In genomic region chr2:3376821-3377220, GRCh38 we compare ENCODE assay signal across 9 cellular contexts. TPM values are rescaled to one million over a fixed set of nuclear protein-coding genes. Genes with fewer than 3 reads are reported as not detected.
DNase-seq lines count a peak whose midpoint lies in the region; FAIRE-seq and TF ChIP-seq lines count a peak whose summit lies in the region.
"Had no signal": no experiment of that assay in that cellular context is flagged by ENCODE, and none has a peak within 500 bp of the region (broad histone marks: within the 10 kb centered on the region; RNA-seq: fewer than 3 reads in every experiment).

No MANE protein-coding gene starts in this region.

- peaks cover 3 to 24% (median 4%) of the 10 kb centered on the region in 3 donors for H3K36me3 Mint-ChIP-seq in CD8-positive, alpha-beta memory T cell
- peaks cover 4% of the 10 kb centered on the region for H3K36me3 Mint-ChIP-seq in osteocyte (ENCODE audit: unreplicated experiment)

- H3K9me3 ChIP-seq in CD8-positive, alpha-beta memory T cell (ENCODE audit: low read length): no peaks in the 10 kb centered on the region
- H3K9me3 ChIP-seq in OCI-LY7 (ENCODE audit: low read length): no peaks in the 10 kb centered on the region
- no peaks in the 10 kb centered on the region for H3K9me3 ChIP-seq in endothelial cell of umbilical vein (replicated peaks; ENCODE audit: control insufficient read depth, insufficient read depth, low read length)

- H2AFZ ChIP-seq in OCI-LY7 (ENCODE audit: low read length) (no peak overlapping the region; the same call in 1 of the 2 replicates), endothelial cell of umbilical vein (ENCODE audit: low read depth, low read length) (no peak overlapping the region)

- POLR2A ChIA-PET in CD8-positive, alpha-beta memory T cell (lab: Charles Lee): interaction anchor here (2.1 kb wide), 1 partner anchor 182 kb away, joined by 11 read pairs; the partner anchor contains the start of gene RNASEH1
- POLR2A ChIA-PET in OCI-LY7 (lab: Charles Lee) (interaction anchor here (0.7 to 1.4 kb wide), 5 partner anchors 10 to 48 kb away, joined by 3 to 4 read pairs (median 3); no protein-coding TSS in a partner anchor), endothelial cell of umbilical vein (lab: Charles Lee) (interaction anchor here (0.6 kb wide), 1 partner anchor 198 kb away, joined by 3 read pairs; the partner anchor contains the start of gene RPS7)

- H3K36me3 ChIP-seq in CD8-positive, alpha-beta memory T cell (ENCODE audit: insufficient read depth, low read length): no peaks in the 10 kb centered on the region
- H3K36me3 ChIP-seq in OCI-LY7 (ENCODE audit: insufficient read depth, low read length) (peaks cover 14% of the 10 kb centered on the region), endothelial cell of umbilical vein (ENCODE audit: control insufficient read depth in 2 of 2, extremely low read depth in 1 of 2, insufficient read depth in 2 of 2, low read length in 2 of 2) (no peaks in the 10 kb centered on the region)

- peak overlapping the region; percentile 53 for H3K9ac ChIP-seq in endothelial cell of umbilical vein (replicated peaks; ENCODE audit: extremely low read depth, insufficient read depth, low read length)

- H3K27ac Mint-ChIP-seq in CD8-positive, alpha-beta memory T cell: peak overlapping the region; percentile 94 to 99 (median 98)
- peak overlapping the region; percentile 92 for H3K27ac Mint-ChIP-seq in osteocyte (ENCODE audit: unreplicated experiment)

- no peaks in the 10 kb centered on the region for H3K9me2 ChIP-seq in OCI-LY7 (ENCODE audit: insufficient read depth, low read length)

- peaks cover 35% of the 10 kb centered on the region for H3K4me1 ChIP-seq in CD8-positive, alpha-beta memory T cell (ENCODE audit: insufficient read depth, low read length)
- peaks cover 28% of the 10 kb centered on the region for H3K4me1 ChIP-seq in OCI-LY7 (ENCODE audit: insufficient read depth, low read length, poor library complexity, severe bottlenecking)
- peaks cover 26% of the 10 kb centered on the region for H3K4me1 ChIP-seq in endothelial cell of umbilical vein (ENCODE audit: control insufficient read depth, extremely low read depth, insufficient read depth, low read length)

- peaks cover 0 to 1% of the 10 kb centered on the region in 2 donors for H3K27me3 Mint-ChIP-seq in CD8-positive, alpha-beta memory T cell
- H3K27me3 Mint-ChIP-seq in osteocyte (ENCODE audit: unreplicated experiment): no peaks in the 10 kb centered on the region

- H4K20me1 ChIP-seq in OCI-LY7 (ENCODE audit: insufficient read depth, low read length): no peaks in the 10 kb centered on the region; the same call in 1 of the 2 replicates
- H4K20me1 ChIP-seq in endothelial cell of umbilical vein (replicated peaks; ENCODE audit: control insufficient read depth, extremely low read depth, insufficient read depth, low read length): no peaks in the 10 kb centered on the region

- H3K79me2 ChIP-seq in OCI-LY7 (ENCODE audit: insufficient read depth, low read depth, low read length) (peaks cover 49% of the 10 kb centered on the region), endothelial cell of umbilical vein (ENCODE audit: control insufficient read depth, insufficient read depth, low read length) (peaks cover 29% of the 10 kb centered on the region)

- CTCF ChIA-PET in CD8-positive, alpha-beta memory T cell (lab: Charles Lee): interaction anchor here (0.7 kb wide), 1 partner anchor 275 kb away, joined by 3 read pairs; no protein-coding TSS in a partner anchor
- CTCF ChIA-PET in OCI-LY7 (lab: Charles Lee; ENCODE audit: unreplicated experiment): no interaction called here
- CTCF ChIA-PET in endothelial cell of umbilical vein (lab: Charles Lee): interaction anchor here (1.3 kb wide), 1 partner anchor 14 kb away, joined by 4 read pairs; no protein-coding TSS in a partner anchor

- peaks cover 44 to 61% (median 52%) of the 10 kb centered on the region in 3 donors for H3K4me1 Mint-ChIP-seq in CD8-positive, alpha-beta memory T cell
- peaks cover 38% of the 10 kb centered on the region for H3K4me1 Mint-ChIP-seq in osteocyte (ENCODE audit: unreplicated experiment)

- FAIRE-seq in endothelial cell of umbilical vein (lab: Jason Lieb, UNC): no peak

- intact Hi-C loops in OCI-LY7 (cut with micrococcal nuclease; ENCODE audit: unreplicated experiment): loop anchor here (5.0 kb wide), 2 partner anchors 140 to 225 kb away; partner anchors contain the start of gene ADI1
- intact Hi-C loops in endothelial cell of umbilical vein (cut with micrococcal nuclease): loop anchor here (1.0 to 5.0 kb wide), 3 partner anchors 75 to 198 kb away; partner anchors contain the start of gene RPS7

- H3K4me2 ChIP-seq in OCI-LY7 (ENCODE audit: low read length): peak overlapping the region; percentile 79
- peak overlapping the region; percentile 84 for H3K4me2 ChIP-seq in endothelial cell of umbilical vein (ENCODE audit: insufficient read depth, low read length)

- dilution Hi-C loops in endothelial cell of umbilical vein (cut with MboI; ENCODE audit: extremely low pct_ligation_motif_present, low sequenced_read_pairs): no loop called here

- no peak for DNase-seq in CD8-positive, alpha-beta memory T cell
- DNase-seq in OCI-LY7 (ENCODE audit: low spot score) (no peak), endothelial cell of umbilical vein (ENCODE audit: low read depth, low spot score) (no peak), osteocyte (ENCODE audit: extremely low spot score, unreplicated experiment) (no peak), SW 1271 (lab: John Stamatoyannopoulos, UW) (no peak), 8988T (no peak), NCI-H146 treated with DMSO at 0.1 percent for 48 hours (lab: John Stamatoyannopoulos, UW; ENCODE audit: unreplicated experiment) (no peak), AG08396 (ENCODE audit: low spot score) (no peak)
- DNase-seq: activated CD8-positive, alpha-beta memory T cell treated with anti-CD3 and anti-CD28 coated beads for 24 hours had no signal

- no TSS peak for BruUV-seq in OCI-LY7 (replicated peaks; lab: Mats Ljungman, UMichigan)
- BruUV-seq in endothelial cell of umbilical vein (replicated peaks; lab: Mats Ljungman, UMichigan): no TSS peak

- H3K27ac ChIP-seq in CD8-positive, alpha-beta memory T cell (ENCODE audit: low read depth, low read length): peak overlapping the region; percentile 90
- H3K27ac ChIP-seq in OCI-LY7 (ENCODE audit: low read depth, low read length, poor library complexity, severe bottlenecking) (peak overlapping the region; percentile 69), endothelial cell of umbilical vein (ENCODE audit: insufficient read depth, low read depth, low read length) (no peak overlapping the region)

- H3K9me3 Mint-ChIP-seq in CD8-positive, alpha-beta memory T cell: peaks cover 0 to 4% (median 0%) of the 10 kb centered on the region in 5 donors
- no peaks in the 10 kb centered on the region for H3K9me3 Mint-ChIP-seq in osteocyte (ENCODE audit: unreplicated experiment)

- H3K9me1 ChIP-seq in endothelial cell of umbilical vein (replicated peaks; ENCODE audit: control insufficient read depth, extremely low read depth, insufficient read depth, low read length): no peaks in the 10 kb centered on the region

- no peaks in the 10 kb centered on the region for H3K27me3 ChIP-seq in CD8-positive, alpha-beta memory T cell (ENCODE audit: insufficient read depth, low read length, poor library complexity, severe bottlenecking)
- H3K27me3 ChIP-seq in endothelial cell of umbilical vein (ENCODE audit: control insufficient read depth in 2 of 2, insufficient read depth in 2 of 2, low read length in 2 of 2): no peaks in the 10 kb centered on the region

- TF ChIP-seq POLR2A in endothelial cell of umbilical vein (IDR thresholded peaks at IDR 0.05; ENCODE audit: low read depth, low read length): no peak

- peak overlapping the region; percentile 94 to 97 (median 97) for H3K4me3 Mint-ChIP-seq in CD8-positive, alpha-beta memory T cell
- H3K4me3 Mint-ChIP-seq in osteocyte (ENCODE audit: unreplicated experiment): peak overlapping the region; percentile 96

- H3K4me3 ChIP-seq in CD8-positive, alpha-beta memory T cell (ENCODE audit: low read length): peak overlapping the region; percentile 98
- H3K4me3 ChIP-seq in OCI-LY7 (ENCODE audit: low read depth, low read length, poor library complexity, severe bottlenecking): peak overlapping the region; percentile 96
- H3K4me3 ChIP-seq in endothelial cell of umbilical vein (replicated peaks in 1 of 3; ENCODE audit: insufficient read depth in 1 of 3, low read depth in 1 of 3, low read length in 3 of 3): peak overlapping the region; percentile 60 to 99 (median 78)

- no peak for TF ChIP-seq CTCF in OCI-LY7 (conservative IDR thresholded peaks at IDR 0.05; ENCODE audit: low read length)
- no peak for TF ChIP-seq CTCF in endothelial cell of umbilical vein (IDR thresholded peaks at IDR 0.05; ENCODE audit: extremely low read depth in 1 of 2, insufficient read depth in 1 of 2, low read depth in 1 of 2, low read length in 2 of 2)
- TF ChIP-seq CTCF in osteocyte (IDR thresholded peaks at IDR 0.05): no peak

RNA-seq across cellular contexts. Expression of gene EIPR1, which starts 0.8 kb away (rescaled TPM):
- total RNA-seq in CD8-positive, alpha-beta memory T cell: 10 to 100 TPM; 41.6 to 43.9 TPM
- polyA plus RNA-seq in CD8-positive, alpha-beta memory T cell: 39.2 TPM
- total RNA-seq in OCI-LY7 (2014; rRNA removed; shearing (Covaris generic)): 60.5 and 63.2 TPM in 2 replicates
- total RNA-seq in OCI-LY7 (2022): 51.5 and 61.7 TPM in 2 replicates
- total RNA-seq in endothelial cell of umbilical vein: 30.8 and 31.4 TPM in 2 replicates
- polyA plus RNA-seq in endothelial cell of umbilical vein: 51.5 and 57.3 TPM in 2 replicates
- polyA plus RNA-seq in endothelial cell of umbilical vein (2011; cell fraction: cytosol; rRNA removed): 48.6 and 49.8 TPM in 2 replicates
- polyA plus RNA-seq in endothelial cell of umbilical vein (2011; cell fraction: nucleus; rRNA removed): 30.2 and 32.5 TPM in 2 replicates
- 31.2 and 37.9 TPM in 2 replicates for polyA plus RNA-seq in endothelial cell of umbilical vein (2012)
- 30.9 and 32.0 TPM in 2 replicates for polyA minus RNA-seq in endothelial cell of umbilical vein
- polyA minus RNA-seq in endothelial cell of umbilical vein (2011; cell fraction: cytosol; rRNA and poly(A)+ RNA removed): 25.9 TPM
- polyA minus RNA-seq in endothelial cell of umbilical vein (2011; cell fraction: nucleus; rRNA and poly(A)+ RNA removed): 18.3 and 30.1 TPM in 2 replicates
- 19.0 and 19.9 TPM in 2 replicates for total RNA-seq in osteocyte

RNA-seq across cellular contexts. Expression of gene TRAPPC12, which starts 2.7 kb away (rescaled TPM):
- 10 to 100 TPM; 74.1 to 76.5 TPM for total RNA-seq in CD8-positive, alpha-beta memory T cell
- 37.1 TPM for polyA plus RNA-seq in CD8-positive, alpha-beta memory T cell
- 67.0 and 91.6 TPM in 2 replicates for total RNA-seq in OCI-LY7 (2014; rRNA removed; shearing (Covaris generic))
- 85.2 and 93.0 TPM in 2 replicates for total RNA-seq in OCI-LY7 (2022)
- total RNA-seq in endothelial cell of umbilical vein: 74.5 and 81.5 TPM in 2 replicates
- polyA plus RNA-seq in endothelial cell of umbilical vein: 47.5 and 49.6 TPM in 2 replicates
- 39.1 and 41.9 TPM in 2 replicates for polyA plus RNA-seq in endothelial cell of umbilical vein (2011; cell fraction: cytosol; rRNA removed)
- 101 and 150 TPM in 2 replicates for polyA plus RNA-seq in endothelial cell of umbilical vein (2011; cell fraction: nucleus; rRNA removed)
- 62.3 and 62.9 TPM in 2 replicates for polyA plus RNA-seq in endothelial cell of umbilical vein (2012)
- polyA minus RNA-seq in endothelial cell of umbilical vein: 71.2 and 79.5 TPM in 2 replicates
- 44.5 TPM for polyA minus RNA-seq in endothelial cell of umbilical vein (2011; cell fraction: cytosol; rRNA and poly(A)+ RNA removed)
- polyA minus RNA-seq in endothelial cell of umbilical vein (2011; cell fraction: nucleus; rRNA and poly(A)+ RNA removed): 90.2 and 106 TPM in 2 replicates
- total RNA-seq in osteocyte: 89.2 and 89.7 TPM in 2 replicates
